In the genomic region with DNA sequence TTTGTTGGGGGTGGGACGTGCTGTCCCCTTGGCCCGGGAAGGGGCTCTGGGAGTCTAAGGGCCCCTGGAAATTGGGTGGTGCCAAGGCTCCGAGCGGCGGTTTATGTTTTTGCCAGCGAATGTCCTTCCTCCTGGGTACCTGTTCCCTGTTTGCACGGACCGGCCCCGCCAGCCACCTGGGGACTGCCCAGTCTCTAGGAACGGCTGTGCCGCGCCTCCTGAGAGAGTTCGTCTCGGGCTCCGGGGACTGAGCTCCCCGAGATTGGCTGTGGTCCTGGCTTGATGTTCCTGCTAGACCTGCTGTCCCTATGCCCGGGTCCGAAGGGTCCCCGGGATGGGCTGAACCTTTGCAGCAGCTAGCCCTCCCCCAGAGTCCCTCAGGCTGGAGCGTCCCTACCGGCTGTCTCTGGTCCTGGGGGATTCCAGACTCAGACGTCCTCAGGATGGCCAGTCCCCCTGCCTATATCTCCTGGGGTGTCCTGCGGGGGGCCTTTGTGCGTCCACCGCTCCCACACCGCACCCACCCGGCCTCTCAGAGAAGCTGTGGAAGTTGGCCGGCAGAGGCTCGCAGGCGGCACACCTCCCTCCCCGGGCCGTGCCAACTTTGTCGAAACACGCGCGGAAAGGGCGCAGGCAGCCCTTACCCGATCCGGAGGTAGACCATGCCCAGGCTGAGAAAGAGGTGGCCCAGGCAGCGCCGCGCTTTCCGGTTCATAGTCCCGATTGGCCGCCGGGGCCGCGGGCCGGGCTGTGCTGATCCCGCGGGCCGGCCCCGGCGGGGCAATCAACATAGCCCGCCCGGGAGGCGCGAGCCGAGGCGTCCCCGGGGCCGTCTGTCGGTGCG, we compare ENCODE assay signal across 1 cellular context.
TF ChIP-seq lines count a peak whose summit lies in the region.

No MANE protein-coding gene starts in this region.

TF ChIP-seq in HEK293, 187 proteins besides CTCF, POLR2A, EP300 and RAD21 (continued from another document):
- 0 out of 2 replicates have a peak, but pooled peaks have one; percentile 13 for TF ChIP-seq SP2 (tag by site-specific recombination; IDR thresholded peaks at IDR 0.05)
- peak; percentile 76; the same call in 1 of the 2 replicates for TF ChIP-seq GLIS2 (tag by site-specific recombination; IDR thresholded peaks at IDR 0.05)
- TF ChIP-seq, protein P1, sequence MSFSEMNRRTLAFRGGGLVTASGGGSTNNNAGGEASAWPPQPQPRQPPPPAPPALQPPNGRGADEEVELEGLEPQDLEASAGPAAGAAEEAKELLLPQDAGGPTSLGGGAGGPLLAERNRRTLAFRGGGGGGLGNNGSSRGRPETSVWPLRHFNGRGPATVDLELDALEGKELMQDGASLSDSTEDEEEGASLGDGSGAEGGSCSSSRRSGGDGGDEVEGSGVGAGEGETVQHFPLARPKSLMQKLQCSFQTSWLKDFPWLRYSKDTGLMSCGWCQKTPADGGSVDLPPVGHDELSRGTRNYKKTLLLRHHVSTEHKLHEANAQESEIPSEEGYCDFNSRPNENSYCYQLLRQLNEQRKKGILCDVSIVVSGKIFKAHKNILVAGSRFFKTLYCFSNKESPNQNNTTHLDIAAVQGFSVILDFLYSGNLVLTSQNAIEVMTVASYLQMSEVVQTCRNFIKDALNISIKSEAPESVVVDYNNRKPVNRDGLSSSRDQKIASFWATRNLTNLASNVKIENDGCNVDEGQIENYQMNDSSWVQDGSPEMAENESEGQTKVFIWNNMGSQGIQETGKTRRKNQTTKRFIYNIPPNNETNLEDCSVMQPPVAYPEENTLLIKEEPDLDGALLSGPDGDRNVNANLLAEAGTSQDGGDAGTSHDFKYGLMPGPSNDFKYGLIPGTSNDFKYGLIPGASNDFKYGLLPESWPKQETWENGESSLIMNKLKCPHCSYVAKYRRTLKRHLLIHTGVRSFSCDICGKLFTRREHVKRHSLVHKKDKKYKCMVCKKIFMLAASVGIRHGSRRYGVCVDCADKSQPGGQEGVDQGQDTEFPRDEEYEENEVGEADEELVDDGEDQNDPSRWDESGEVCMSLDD (tag by site-specific recombination; IDR thresholded peaks at IDR 0.05): 0 out of 2 replicates have a peak, but pooled peaks have one; percentile 41
